17 cellular contexts compared by ENCODE assay signal in genomic region chr9:72843525-72844439, GRCh38.
DNase-seq lines count a peak whose midpoint lies in the region; ATAC-seq, FAIRE-seq and TF ChIP-seq lines count a peak whose summit lies in the region.
"Had no signal": no experiment of that assay in that cellular context is flagged by ENCODE, and none has a peak within 500 bp of the region (broad histone marks: within the 10 kb centered on the region; RNA-seq: fewer than 3 reads in every experiment).

No MANE protein-coding gene starts in this region.

- DNase-seq in DND-41 (no peak), HuH-7 (ENCODE audit: low spot score) (peak; percentile 71), brain microvascular endothelial cell (no peak), kidney tubule cell (ENCODE audit: low spot score) (no peak), GM19239 (ENCODE audit: insufficient read length, low spot score) (no peak)
- DNase-seq in stimulated activated naive CD4-positive, alpha-beta T cell (lab: John Stamatoyannopoulos, UW), result no peak
- DNase-seq: activated CD8-positive, alpha-beta memory T cell treated with anti-CD3 and anti-CD28 coated beads, Interleukin-2, amount 50 U/mL, for 4 hours; activated naive CD8-positive, alpha-beta T cell treated with anti-CD3 and anti-CD28 coated beads, Interleukin-2, amount 10 ng/mL, durations not matched to agents 7 days and 5 days; CD8-positive, alpha-beta T cell; NCI-H2227 treated with DMSO at 0.1 percent for 48 hours; stimulated activated CD4-positive, alpha-beta T cell treated with anti-CD3 and anti-CD28 coated beads, Interleukin-1b, Interleukin-23, amount 100 ng/mL, for 48 hours; stimulated activated naive B cell treated with anti-CD40 and anti-IgM and Interleukin-4, amounts not matched to agents 10 μg/mL and 1 μg/mL and 100 μg/mL, for 72 hours had no signal

- no peak overlapping the region for H3K4me3 ChIP-seq in DND-41 (ENCODE audit: low read depth in 1 of 2, low read length in 2 of 2)
- no peak overlapping the region for H3K4me3 ChIP-seq in brain microvascular endothelial cell (ENCODE audit: low read depth, low read length)
- H3K4me3 ChIP-seq in liver (ENCODE audit: low read depth in 1 of 3, low read length in 3 of 3), result no peak overlapping the region
- H3K4me3 ChIP-seq: prostate gland had no signal

- H3K36me3 ChIP-seq in DND-41 (ENCODE audit: insufficient read depth, low read length) (no peaks in the 10 kb centered on the region), brain microvascular endothelial cell (replicated peaks) (no peaks in the 10 kb centered on the region), liver (ENCODE audit: control insufficient read depth in 4 of 4, insufficient read depth in 3 of 4, low read depth in 1 of 4, low read length in 3 of 4) (no peaks in the 10 kb centered on the region)
- H3K36me3 ChIP-seq: prostate gland had no signal

- in situ Hi-C loops in brain microvascular endothelial cell (cut with HindIII; ENCODE audit: low pct_ligation_motif_present, low sequenced_read_pairs), result no loop called here

- no peaks in the 10 kb centered on the region for H4K20me1 ChIP-seq in DND-41 (ENCODE audit: insufficient read depth, low read length)

- H3K27me3 ChIP-seq in DND-41 (ENCODE audit: insufficient read depth, low read length, poor library complexity) (no peaks in the 10 kb centered on the region), brain microvascular endothelial cell (replicated peaks) (no peaks in the 10 kb centered on the region), liver (ENCODE audit: control insufficient read depth in 4 of 4, insufficient read depth in 4 of 4, low read length in 3 of 4) (no peaks in the 10 kb centered on the region)

- ATAC-seq in DND-41 (ENCODE audit: insufficient read depth, low read depth) (no peak; the same call in 2 of the 3 replicates), HG03571 (IDR thresholded peaks at IDR 0.05; ENCODE audit: unreplicated experiment) (no peak)
- ATAC-seq: CD8-positive, alpha-beta T cell; stimulated activated naive B cell treated with anti-CD40 and anti-IgM and Interleukin-4, amounts not matched to agents 10 μg/mL and 1 μg/mL and 100 μg/mL, for 72 hours had no signal

- H3K4me1 ChIP-seq in DND-41 (ENCODE audit: insufficient read depth, low read length), result no peaks in the 10 kb centered on the region
- no peaks in the 10 kb centered on the region for H3K4me1 ChIP-seq in liver (ENCODE audit: control insufficient read depth in 4 of 4, insufficient read depth in 4 of 4, low read length in 3 of 4)
- H3K4me1 ChIP-seq: prostate gland had no signal

- WGBS in liver, result 84% methylated on average over 8 of the region's 8 CpGs

- TF ChIP-seq CTCF in DND-41 (IDR thresholded peaks at IDR 0.05; ENCODE audit: borderline replicate concordance, extremely low read depth, low read length, poor library complexity, severe bottlenecking), result peak; percentile 28
- peak; percentile 44 for TF ChIP-seq CTCF in brain microvascular endothelial cell (IDR thresholded peaks at IDR 0.05; ENCODE audit: low read depth, low read length, missing control alignments)
- no peak for TF ChIP-seq CTCF in liver (IDR thresholded peaks at IDR 0.05; ENCODE audit: low read depth, low read length, missing input control)

- H3K9me3 ChIP-seq in DND-41 (ENCODE audit: insufficient read depth, low read length, severe bottlenecking) (no peaks in the 10 kb centered on the region), liver (ENCODE audit: control insufficient read depth in 4 of 4, low read length in 3 of 4) (no peaks in the 10 kb centered on the region)
- H3K9me3 ChIP-seq: prostate gland had no signal

- H3K4me2 ChIP-seq in DND-41 (ENCODE audit: insufficient read depth, low read length), result no peak overlapping the region

- FAIRE-seq in GM19239 (lab: Jason Lieb, UNC), result no peak
- FAIRE-seq: GM12891, TTC549 had no signal

- no peak overlapping the region for H3K27ac ChIP-seq in DND-41 (ENCODE audit: low read length)
- H3K27ac ChIP-seq in brain microvascular endothelial cell, result no peak overlapping the region
- no peak overlapping the region for H3K27ac ChIP-seq in liver (ENCODE audit: low read depth in 1 of 2, low read length in 2 of 2)
- H3K27ac ChIP-seq: prostate gland had no signal

- H3K9ac ChIP-seq in DND-41 (ENCODE audit: low read depth, low read length) (no peak overlapping the region), liver (ENCODE audit: low read depth in 1 of 2, low read length in 2 of 2) (no peak overlapping the region)

- peak; percentile 29 to 53 for TF ChIP-seq RAD21 in liver (IDR thresholded peaks at IDR 0.05)

- no peaks in the 10 kb centered on the region for H3K79me2 ChIP-seq in DND-41 (ENCODE audit: insufficient read depth, low read length)

- H2AFZ ChIP-seq in DND-41 (ENCODE audit: low read depth, low read length), result no peak overlapping the region

TF ChIP-seq in liver, 16 proteins besides CTCF, POLR2A, EP300 and RAD21:
- TF ChIP-seq MAX (IDR thresholded peaks at IDR 0.05) (no peak), FOXA2 (IDR thresholded peaks at IDR 0.05) (no peak), SP1 (IDR thresholded peaks at IDR 0.05) (no peak), HNF4A (conservative IDR thresholded peaks at IDR 0.05) (no peak), ZBTB33 (IDR thresholded peaks at IDR 0.05) (no peak), YY1 (IDR thresholded peaks at IDR 0.05) (no peak), JUND (IDR thresholded peaks at IDR 0.05) (no peak), RXRA (IDR thresholded peaks at IDR 0.05) (no peak)
